ENCODE assay signal across 1 cellular context in genomic region chr15:68192804-68193521, GRCh38.
TF ChIP-seq lines count a peak whose summit lies in the region.

No MANE protein-coding gene starts in this region.

TF ChIP-seq in HCT116, 20 proteins besides CTCF, POLR2A, EP300 and RAD21:
- TF ChIP-seq REST (IDR thresholded peaks at IDR 0.05; ENCODE audit: low read depth) = no peak
- no peak for TF ChIP-seq ZNF274 (IDR thresholded peaks at IDR 0.05; ENCODE audit: low read depth, low read length)
- no peak for TF ChIP-seq POLR2AphosphoS5 (IDR thresholded peaks at IDR 0.05; ENCODE audit: low read depth, low read length)
- no peak for TF ChIP-seq JUND (IDR thresholded peaks at IDR 0.05)
- no peak for TF ChIP-seq MAX (IDR thresholded peaks at IDR 0.05)
- TF ChIP-seq ATF3 (IDR thresholded peaks at IDR 0.05) = no peak
- no peak for TF ChIP-seq ZFX (IDR thresholded peaks at IDR 0.05)
- no peak for TF ChIP-seq EZH2 (IDR thresholded peaks at IDR 0.05)
- no peak for TF ChIP-seq FOSL1 (IDR thresholded peaks at IDR 0.05; ENCODE audit: low read depth)
- no peak for TF ChIP-seq YY1 (IDR thresholded peaks at IDR 0.05; ENCODE audit: extremely low read depth, insufficient replicate concordance, low read depth, low read length)
- TF ChIP-seq SRF (IDR thresholded peaks at IDR 0.05; ENCODE audit: low read depth) = no peak
- TF ChIP-seq TCF7L2 (IDR thresholded peaks at IDR 0.05; ENCODE audit: borderline replicate concordance, extremely low read depth, insufficient read depth, insufficient read length) = no peak
- TF ChIP-seq ZBTB33 (IDR thresholded peaks at IDR 0.05; ENCODE audit: extremely low read depth, insufficient replicate concordance, low read length) = no peak
- no peak for TF ChIP-seq SP1 (IDR thresholded peaks at IDR 0.05; ENCODE audit: low read depth)
- no peak for TF ChIP-seq CEBPB (IDR thresholded peaks at IDR 0.05; ENCODE audit: low read depth)
- no peak for TF ChIP-seq ELF1 (IDR thresholded peaks at IDR 0.05; ENCODE audit: borderline replicate concordance, low read depth)
- no peak for TF ChIP-seq EZH2phosphoT487 (IDR thresholded peaks at IDR 0.05; ENCODE audit: borderline replicate concordance)
- no peak for TF ChIP-seq SIN3A (IDR thresholded peaks at IDR 0.05; ENCODE audit: low read depth)
- TF ChIP-seq CBX3 (IDR thresholded peaks at IDR 0.05; ENCODE audit: low read depth) = no peak
- no peak for TF ChIP-seq EGR1 (IDR thresholded peaks at IDR 0.05; ENCODE audit: low read depth)
TF ChIP-seq in HCT116: peak in this region for 0.
